9 cellular contexts compared by ENCODE assay signal in the genomic region with DNA sequence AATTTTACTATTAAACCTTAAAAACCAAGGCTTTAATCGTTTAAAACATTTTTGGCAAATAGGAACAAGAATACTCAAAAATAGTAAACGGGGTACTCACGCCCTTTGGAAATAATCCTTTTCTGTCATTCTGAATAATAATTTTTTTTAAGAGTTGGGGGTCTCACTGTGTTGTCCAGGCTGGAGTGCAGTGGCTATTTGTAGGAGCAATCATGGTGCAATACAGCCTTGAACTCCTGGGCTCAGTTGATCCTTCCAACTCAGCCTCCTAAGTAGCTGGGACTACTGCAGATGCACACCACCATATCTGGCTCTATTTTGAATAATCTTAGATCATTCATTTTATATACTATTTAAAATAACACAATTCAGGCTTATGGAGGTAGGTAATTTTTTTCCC.
"Had no signal": no experiment of that assay in that cellular context is flagged by ENCODE, and none has a peak within 500 bp of the region (broad histone marks: within the 10 kb centered on the region; RNA-seq: fewer than 3 reads in every experiment).

No MANE protein-coding gene starts in this region.

- H3K4me1 Mint-ChIP-seq: GM23338, H9 had no signal

- ATAC-seq: GM23338 had no signal

- FAIRE-seq: H1, H54, HTR-8/SVneo had no signal

- H3K4me3 Mint-ChIP-seq: GM23338, H9, HFFc6 had no signal

- H3K9ac ChIP-seq: KMS-11 had no signal

- H3K27ac ChIP-seq: KMS-11 had no signal

- H3K4me2 ChIP-seq: GM23338, KMS-11 had no signal

- H3K4me3 ChIP-seq: GM23338 had no signal

- H3K27ac Mint-ChIP-seq: GM23338, HFFc6 had no signal

- H2AFZ ChIP-seq: GM23338 had no signal

- DNase-seq: H9, HCEC 1CT, HFFc6, KBM-7 had no signal
